1 cellular context compared by ENCODE assay signal in the genomic region with DNA sequence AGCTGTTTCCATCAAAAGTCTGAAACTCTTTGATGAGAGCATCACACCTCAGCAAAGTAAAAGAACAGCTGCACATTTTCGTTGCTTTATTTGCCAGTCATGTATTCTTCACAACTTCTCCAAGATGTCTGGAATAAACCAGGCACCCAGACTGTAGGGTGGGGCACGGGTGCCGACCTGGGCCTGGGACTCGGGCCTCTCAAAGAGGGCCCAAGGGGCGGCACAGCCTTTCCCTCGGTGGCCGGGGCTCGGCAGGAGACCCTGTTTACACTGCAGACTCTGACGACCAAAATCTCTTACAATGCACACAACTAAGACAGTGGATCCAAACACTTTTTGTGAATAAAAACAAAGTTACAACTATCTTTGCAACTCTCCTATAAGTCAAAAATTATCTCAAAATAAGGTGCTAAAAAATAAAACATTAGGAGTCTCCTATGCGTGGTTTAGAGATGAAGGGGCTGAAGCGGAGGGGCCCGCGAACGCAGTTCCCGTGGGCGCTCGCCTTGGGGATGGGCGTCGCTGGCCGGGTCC.
TF ChIP-seq lines count a peak whose summit lies in the region.

No MANE protein-coding gene starts in this region.

TF ChIP-seq in endothelial cell of umbilical vein, 7 proteins besides CTCF, POLR2A, EP300 and RAD21 (continued from another document):
- TF ChIP-seq, protein P1, sequence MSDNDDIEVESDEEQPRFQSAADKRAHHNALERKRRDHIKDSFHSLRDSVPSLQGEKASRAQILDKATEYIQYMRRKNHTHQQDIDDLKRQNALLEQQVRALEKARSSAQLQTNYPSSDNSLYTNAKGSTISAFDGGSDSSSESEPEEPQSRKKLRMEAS (IDR thresholded peaks at IDR 0.05; ENCODE audit: insufficient read depth, insufficient read length), result no peak
- TF ChIP-seq GATA2 (IDR thresholded peaks at IDR 0.05; ENCODE audit: insufficient read depth, insufficient read length, low read depth, low read length), result no peak
- TF ChIP-seq MYC (IDR thresholded peaks at IDR 0.05; ENCODE audit: low read depth, low read length), result no peak
